10 cellular contexts compared by ENCODE assay signal in the genomic region with DNA sequence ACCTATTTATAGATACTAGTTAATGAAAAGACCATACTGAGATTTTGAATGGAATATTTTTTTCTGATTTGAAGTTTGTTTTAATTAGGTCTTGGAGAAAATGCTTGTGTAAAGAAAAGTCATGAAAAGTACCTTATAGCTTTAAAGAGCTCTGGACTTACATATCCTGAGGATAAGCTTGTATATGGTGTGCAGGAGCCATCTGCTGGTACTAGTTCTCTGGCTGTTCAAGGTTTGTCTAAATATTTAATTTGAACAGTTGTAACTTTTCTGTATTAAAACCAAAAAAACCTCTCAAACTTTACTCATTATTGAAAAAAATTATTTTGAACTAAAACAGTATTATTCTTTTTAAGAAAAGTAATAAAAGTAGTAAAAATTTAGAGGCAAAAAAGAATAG. TPM values are rescaled to one million over a fixed set of nuclear protein-coding genes. Genes with fewer than 3 reads are reported as not detected.
DNase-seq lines count a peak whose midpoint lies in the region; ATAC-seq and TF ChIP-seq lines count a peak whose summit lies in the region.
"Had no signal": no experiment of that assay in that cellular context is flagged by ENCODE, and none has a peak within 500 bp of the region (broad histone marks: within the 10 kb centered on the region; RNA-seq: fewer than 3 reads in every experiment).

No MANE protein-coding gene starts in this region.

- H3K4me3 Mint-ChIP-seq in CD8-positive, alpha-beta T cell: no peak overlapping the region
- H3K4me3 Mint-ChIP-seq: activated T-helper 17 cell treated with anti-CD3 and anti-CD28 coated beads, Interleukin-2, amount 50 U/mL, for 72 hours; immature natural killer cell had no signal

- POLR2A ChIA-PET in CD8-positive, alpha-beta T cell (lab: Charles Lee): no interaction called here

- peak in 1 of 7 experiments; percentile 21 for DNase-seq in CD8-positive, alpha-beta T cell
- DNase-seq in HL-60 (ENCODE audit: low read depth in 1 of 2, low spot score in 1 of 2) (no peak), amniotic epithelial cell (ENCODE audit: low read depth) (peak; percentile 46), kidney tubule cell (ENCODE audit: low spot score) (peak; percentile 3), testis (no peak)
- DNase-seq in central memory CD4-positive, alpha-beta T cell: no peak
- DNase-seq: immature natural killer cell had no signal

- no peaks in the 10 kb centered on the region for H3K27me3 Mint-ChIP-seq in CD8-positive, alpha-beta T cell (ENCODE audit: low read depth)
- H3K27me3 Mint-ChIP-seq: activated T-helper 17 cell treated with anti-CD3 and anti-CD28 coated beads, Interleukin-2, amount 50 U/mL, for 72 hours had no signal

- H3K9me3 Mint-ChIP-seq in CD8-positive, alpha-beta T cell: no peaks in the 10 kb centered on the region
- H3K9me3 Mint-ChIP-seq: activated T-helper 17 cell treated with anti-CD3 and anti-CD28 coated beads, Interleukin-2, amount 50 U/mL, for 72 hours; immature natural killer cell had no signal

- no peak for TF ChIP-seq POLR2A in testis (IDR thresholded peaks at IDR 0.05)

- no peak for ATAC-seq in CD8-positive, alpha-beta T cell
- no peak for ATAC-seq in GM21447 (IDR thresholded peaks at IDR 0.05; ENCODE audit: unreplicated experiment)
- no peak for ATAC-seq in HG03108 (IDR thresholded peaks at IDR 0.05; ENCODE audit: unreplicated experiment)
- ATAC-seq: activated T-helper 17 cell treated with anti-CD3 and anti-CD28 coated beads, Interleukin-2, amount 50 U/mL, for 72 hours had no signal

- no peaks in the 10 kb centered on the region for H3K4me1 Mint-ChIP-seq in CD8-positive, alpha-beta T cell (ENCODE audit: low read depth)
- H3K4me1 Mint-ChIP-seq: activated T-helper 17 cell treated with anti-CD3 and anti-CD28 coated beads, Interleukin-2, amount 50 U/mL, for 72 hours had no signal

- TF ChIP-seq CTCF in CD8-positive, alpha-beta T cell (IDR thresholded peaks at IDR 0.05): peak; percentile 30
- TF ChIP-seq CTCF in HL-60 (IDR thresholded peaks at IDR 0.05; ENCODE audit: insufficient read depth, low read length) (peak; percentile 11), testis (IDR thresholded peaks at IDR 0.05) (no peak)

- no peak overlapping the region for H3K4me3 ChIP-seq in CD8-positive, alpha-beta T cell (ENCODE audit: low read depth, low read length)
- H3K4me3 ChIP-seq in HL-60 (replicated peaks; ENCODE audit: insufficient read depth, low read length): no peak overlapping the region
- H3K4me3 ChIP-seq in testis: no peak overlapping the region

- H3K36me3 Mint-ChIP-seq in CD8-positive, alpha-beta T cell: peaks cover 28% of the 10 kb centered on the region

- no peak overlapping the region for H3K27ac Mint-ChIP-seq in CD8-positive, alpha-beta T cell
- H3K27ac Mint-ChIP-seq: activated T-helper 17 cell treated with anti-CD3 and anti-CD28 coated beads, Interleukin-2, amount 50 U/mL, for 72 hours; immature natural killer cell had no signal

- CTCF ChIA-PET in CD8-positive, alpha-beta T cell (lab: Charles Lee): interaction anchor here (0.6 kb wide), 1 partner anchor 49 kb away, joined by 3 read pairs; no protein-coding TSS in a partner anchor

- H3K9me3 ChIP-seq in CD8-positive, alpha-beta T cell (ENCODE audit: low read length): no peaks in the 10 kb centered on the region
- no peaks in the 10 kb centered on the region for H3K9me3 ChIP-seq in testis

- no peaks in the 10 kb centered on the region for H3K36me3 ChIP-seq in CD8-positive, alpha-beta T cell (ENCODE audit: insufficient read depth, low read length)
- H3K36me3 ChIP-seq in testis (ENCODE audit: low read depth, missing control alignments): no peaks in the 10 kb centered on the region

- H3K27me3 ChIP-seq in CD8-positive, alpha-beta T cell (ENCODE audit: insufficient read depth, low read length): no peaks in the 10 kb centered on the region
- H3K27me3 ChIP-seq in HL-60 (ENCODE audit: insufficient read depth, poor library complexity, severe bottlenecking) (no peaks in the 10 kb centered on the region), testis (no peaks in the 10 kb centered on the region)

- no peaks in the 10 kb centered on the region for H3K4me1 ChIP-seq in CD8-positive, alpha-beta T cell (ENCODE audit: insufficient read depth, low read length)
- H3K4me1 ChIP-seq in testis: no peaks in the 10 kb centered on the region

- H3K27ac ChIP-seq in CD8-positive, alpha-beta T cell (ENCODE audit: low read depth, low read length): no peak overlapping the region
- H3K27ac ChIP-seq in HL-60 (replicated peaks) (no peak overlapping the region), testis (no peak overlapping the region)

- intact Hi-C loops in CD8-positive, alpha-beta T cell (cut with DNase I, micrococcal nuclease): loop anchor here (2.0 to 5.0 kb wide), 2 partner anchors 53 to 350 kb away; a partner anchor contains a TSS
- intact Hi-C loops in testis (cut with DNase I; ENCODE audit: low total_unique reads): no loop called here

RNA-seq across cellular contexts. Expression of a gene that starts 50.2 kb away (rescaled TPM):
- 10 to 100 TPM; 23.2 to 24.4 TPM for total RNA-seq in CD8-positive, alpha-beta T cell
- 100 to 1,000 TPM; 122 to 132 TPM for total RNA-seq in testis
- 24.3 TPM for polyA plus RNA-seq in testis (ENCODE audit: insufficient read depth, low read depth, low replicate concordance)

RNA-seq across cellular contexts. Expression of a gene that starts 52.7 kb away (rescaled TPM):
- 10 to 100 TPM; 13.7 to 15.8 TPM for total RNA-seq in CD8-positive, alpha-beta T cell
- total RNA-seq in testis: 10 to 100 TPM; 35.8 to 48.2 TPM
- 40.2 TPM for polyA plus RNA-seq in testis (ENCODE audit: insufficient read depth, low read depth, low replicate concordance)

Comparison
In these comparisons a context has a peak if more than half of its experiments do, and no peak if none do; other contexts are left out.
1. DNase-seq: peak in amniotic epithelial cell (single experiment) and kidney tubule cell (single experiment); none in HL-60 (0 of 2), testis (single experiment) and central memory CD4-positive, alpha-beta T cell (single experiment).
2. CTCF ChIP-seq: peak in CD8-positive, alpha-beta T cell (single experiment) and HL-60 (single experiment); none in testis (0 of 3).
3. RNA of a gene that starts 50.2 kb away (total RNA-seq): 122 to 132 TPM in testis; 23.2 to 24.4 TPM in CD8-positive, alpha-beta T cell; every median in the first group is over 4 times any median in the second.